Comparison of ENCODE assay signal across 8 cellular contexts in genomic region chr10:14971867-14972448, GRCh38. TPM values are rescaled to one million over a fixed set of nuclear protein-coding genes. Genes with fewer than 3 reads are reported as not detected.
DNase-seq lines count a peak whose midpoint lies in the region; ATAC-seq and TF ChIP-seq lines count a peak whose summit lies in the region.

No MANE protein-coding gene starts in this region.

- H3K79me2 ChIP-seq in Karpas-422 (ENCODE audit: low read length): no peaks in the 10 kb centered on the region

- WGBS in gastroesophageal sphincter (ENCODE audit: low coverage in 1 of 2), 2 donors: 38 to 51% methylated on average over 4 of the region's 4 CpGs

- TF ChIP-seq EP300 in gastroesophageal sphincter (IDR thresholded peaks at IDR 0.05): no peak

- no peak overlapping the region for H2AFZ ChIP-seq in Karpas-422 (ENCODE audit: low read length)

- TF ChIP-seq CTCF in gastroesophageal sphincter (IDR thresholded peaks at IDR 0.05): peak in 3 of 4 experiments; percentile 13 to 57 (median 16)

- TF ChIP-seq POLR2A in gastroesophageal sphincter (IDR thresholded peaks at IDR 0.05): no peak

- DNase-seq in Caki2 (ENCODE audit: low read depth) (peak; percentile 21), Karpas-422 (peak; percentile 81), activated T-cell treated with anti-CD3 and anti-CD28 coated beads for 24 hours (ENCODE audit: low read depth) (peak; percentile 22), OCI-M2 (lab: John Stamatoyannopoulos, UW; ENCODE audit: unreplicated experiment) (no peak)
- DNase-seq in stimulated activated CD4-positive, alpha-beta T cell treated with anti-CD3 and anti-CD28 coated beads, Interleukin-2, amount 100 ng/mL, for 48 hours: peak; percentile 28 to 40

- in situ Hi-C loops in Caki2 (cut with HindIII; ENCODE audit: low pct_unique_long_range_greater_than_20kb, low sequenced_read_pairs): no loop called here

- no peak overlapping the region for H3K9ac ChIP-seq in Karpas-422 (ENCODE audit: low read length)

- H3K27ac ChIP-seq in Karpas-422 (ENCODE audit: low read length): no peak overlapping the region
- no peak overlapping the region for H3K27ac ChIP-seq in gastroesophageal sphincter

- no peaks in the 10 kb centered on the region for H3K9me3 ChIP-seq in Karpas-422 (ENCODE audit: low read length)
- H3K9me3 ChIP-seq in gastroesophageal sphincter: no peaks in the 10 kb centered on the region

- H3K4me2 ChIP-seq in Karpas-422 (ENCODE audit: low read depth, low read length, poor library complexity, severe bottlenecking): no peak overlapping the region

- H3K36me3 ChIP-seq in Karpas-422 (ENCODE audit: insufficient read depth, low read length) (no peaks in the 10 kb centered on the region), gastroesophageal sphincter (no peaks in the 10 kb centered on the region)

- H3K27me3 ChIP-seq in Karpas-422 (ENCODE audit: low read length) (no peaks in the 10 kb centered on the region), gastroesophageal sphincter (peaks cover 7% of the 10 kb centered on the region)

- H4K20me1 ChIP-seq in Karpas-422 (ENCODE audit: insufficient read depth, low read depth, low read length): no peaks in the 10 kb centered on the region

- no peaks in the 10 kb centered on the region for H3K4me1 ChIP-seq in Karpas-422 (ENCODE audit: low read length)
- no peaks in the 10 kb centered on the region for H3K4me1 ChIP-seq in gastroesophageal sphincter

- ATAC-seq in gastroesophageal sphincter: no peak
- ATAC-seq in HG02588 (IDR thresholded peaks at IDR 0.05; ENCODE audit: unreplicated experiment): no peak
- ATAC-seq in GM18520 (IDR thresholded peaks at IDR 0.05; ENCODE audit: unreplicated experiment): no peak

- H3K9me2 ChIP-seq in Karpas-422 (replicated peaks; ENCODE audit: insufficient read depth, low read length): no peaks in the 10 kb centered on the region

- H3K4me3 ChIP-seq in Karpas-422 (ENCODE audit: low read length) (no peak overlapping the region), gastroesophageal sphincter (no peak overlapping the region)

RNA-seq across cellular contexts. Expression of gene MEIG1, which starts 12.8 kb away (rescaled TPM):
- 3.5 TPM in 1 of 2 replicates, not detected in the other for total RNA-seq in Caki2 (2014; rRNA removed; shearing (Covaris generic); ENCODE audit: low replicate concordance)
- total RNA-seq in Karpas-422 (2014; rRNA removed; shearing (Covaris generic); ENCODE audit: low replicate concordance): 2.6 TPM in 1 of 2 replicates, not detected in the other
- total RNA-seq in gastroesophageal sphincter: not detected

RNA-seq across cellular contexts. Expression of gene DCLRE1C, which starts 18.1 kb away (rescaled TPM):
- total RNA-seq in Caki2 (2014; rRNA removed; shearing (Covaris generic); ENCODE audit: low replicate concordance): 8.1 and 9.5 TPM in 2 replicates
- total RNA-seq in Karpas-422 (2014; rRNA removed; shearing (Covaris generic); ENCODE audit: low replicate concordance): 15.8 and 19.6 TPM in 2 replicates
- total RNA-seq in gastroesophageal sphincter: 10 to 100 TPM in 2 of 4 donors, 1 to 10 TPM in 2; 7.7 to 16.8 (median 11.6) TPM
